15 cellular contexts compared by ENCODE assay signal in genomic region chr18:2150566-2150965, GRCh38.
"Had no signal": no experiment of that assay in that cellular context is flagged by ENCODE, and none has a peak within 500 bp of the region (broad histone marks: within the 10 kb centered on the region; RNA-seq: fewer than 3 reads in every experiment).

No MANE protein-coding gene starts in this region.

- H3K36me3 Mint-ChIP-seq: naive thymus-derived CD8-positive, alpha-beta T cell had no signal

- H3K4me3 Mint-ChIP-seq: naive thymus-derived CD8-positive, alpha-beta T cell; neural crest cell had no signal

- H3K4me1 Mint-ChIP-seq: naive thymus-derived CD8-positive, alpha-beta T cell had no signal

- ATAC-seq: esophagus mucosa; left colon; mucosa of descending colon; naive thymus-derived CD8-positive, alpha-beta T cell; right cardiac atrium had no signal

- H3K27ac Mint-ChIP-seq: naive thymus-derived CD8-positive, alpha-beta T cell had no signal

- DNase-seq: cerebellar nuclear complex; dermis blood vessel endothelial cell; head of caudate nucleus; left colon; mucosa of descending colon; naive thymus-derived CD8-positive, alpha-beta T cell; posterior cingulate gyrus; right cardiac atrium; stimulated activated CD4-positive, alpha-beta T cell treated with anti-CD3 and anti-CD28 coated beads, Interleukin-2, amount 100 ng/mL, for 48 hours; stimulated activated naive CD4-positive, alpha-beta T cell treated with Interleukin-2 at 50 U/mL for 16 hours; trophoblast cell had no signal

- H3K9me3 Mint-ChIP-seq: naive thymus-derived CD8-positive, alpha-beta T cell; neural crest cell had no signal

- H3K4me3 ChIP-seq: hepatocyte, mucosa of descending colon, smooth muscle cell had no signal
